Comparison of ENCODE assay signal across 1 cellular context in the genomic region with DNA sequence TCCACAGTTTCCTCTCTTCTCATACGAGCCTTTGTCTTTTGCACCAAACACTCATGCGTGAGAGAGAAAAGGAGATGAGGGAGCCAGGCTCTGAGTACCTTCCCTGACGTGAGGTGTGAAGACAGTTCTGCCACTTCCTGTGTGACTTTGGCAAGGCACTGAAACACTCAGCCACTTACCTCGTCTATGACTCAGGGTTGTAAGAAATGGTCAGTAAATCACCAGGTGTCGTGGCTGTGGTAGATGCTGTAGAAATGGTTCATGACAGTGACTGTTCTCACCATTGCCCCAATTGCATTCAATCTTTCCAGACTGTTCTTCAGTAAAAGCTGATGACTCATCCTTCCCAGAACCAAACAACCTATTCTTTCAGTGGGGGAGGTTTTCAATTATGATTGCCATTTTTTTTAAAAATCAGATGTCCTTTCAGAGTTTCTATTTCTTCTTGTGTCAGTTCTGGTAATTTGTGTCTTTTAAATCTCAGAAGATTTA.
A peak's percentile ranks its signal among the peaks of the same experiment; 100 is the strongest.
TF ChIP-seq lines count a peak whose summit lies in the region.

No MANE protein-coding gene starts in this region.

TF ChIP-seq in GM12878, 131 proteins besides CTCF, POLR2A, EP300 and RAD21 (continued from another document):
- TF ChIP-seq, protein P1, sequence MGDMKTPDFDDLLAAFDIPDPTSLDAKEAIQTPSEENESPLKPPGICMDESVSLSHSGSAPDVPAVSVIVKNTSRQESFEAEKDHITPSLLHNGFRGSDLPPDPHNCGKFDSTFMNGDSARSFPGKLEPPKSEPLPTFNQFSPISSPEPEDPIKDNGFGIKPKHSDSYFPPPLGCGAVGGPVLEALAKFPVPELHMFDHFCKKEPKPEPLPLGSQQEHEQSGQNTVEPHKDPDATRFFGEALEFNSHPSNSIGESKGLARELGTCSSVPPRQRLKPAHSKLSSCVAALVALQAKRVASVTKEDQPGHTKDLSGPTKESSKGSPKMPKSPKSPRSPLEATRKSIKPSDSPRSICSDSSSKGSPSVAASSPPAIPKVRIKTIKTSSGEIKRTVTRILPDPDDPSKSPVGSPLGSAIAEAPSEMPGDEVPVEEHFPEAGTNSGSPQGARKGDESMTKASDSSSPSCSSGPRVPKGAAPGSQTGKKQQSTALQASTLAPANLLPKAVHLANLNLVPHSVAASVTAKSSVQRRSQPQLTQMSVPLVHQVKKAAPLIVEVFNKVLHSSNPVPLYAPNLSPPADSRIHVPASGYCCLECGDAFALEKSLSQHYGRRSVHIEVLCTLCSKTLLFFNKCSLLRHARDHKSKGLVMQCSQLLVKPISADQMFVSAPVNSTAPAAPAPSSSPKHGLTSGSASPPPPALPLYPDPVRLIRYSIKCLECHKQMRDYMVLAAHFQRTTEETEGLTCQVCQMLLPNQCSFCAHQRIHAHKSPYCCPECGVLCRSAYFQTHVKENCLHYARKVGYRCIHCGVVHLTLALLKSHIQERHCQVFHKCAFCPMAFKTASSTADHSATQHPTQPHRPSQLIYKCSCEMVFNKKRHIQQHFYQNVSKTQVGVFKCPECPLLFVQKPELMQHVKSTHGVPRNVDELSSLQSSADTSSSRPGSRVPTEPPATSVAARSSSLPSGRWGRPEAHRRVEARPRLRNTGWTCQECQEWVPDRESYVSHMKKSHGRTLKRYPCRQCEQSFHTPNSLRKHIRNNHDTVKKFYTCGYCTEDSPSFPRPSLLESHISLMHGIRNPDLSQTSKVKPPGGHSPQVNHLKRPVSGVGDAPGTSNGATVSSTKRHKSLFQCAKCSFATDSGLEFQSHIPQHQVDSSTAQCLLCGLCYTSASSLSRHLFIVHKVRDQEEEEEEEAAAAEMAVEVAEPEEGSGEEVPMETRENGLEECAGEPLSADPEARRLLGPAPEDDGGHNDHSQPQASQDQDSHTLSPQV (IDR thresholded peaks at IDR 0.05): no peak
- TF ChIP-seq POLR2AphosphoS5 (IDR thresholded peaks at IDR 0.05; ENCODE audit: low read length) (no peak), TARDBP (IDR thresholded peaks at IDR 0.05; ENCODE audit: borderline replicate concordance) (no peak), JUNB (IDR thresholded peaks at IDR 0.05) (0 out of 2 replicates have a peak, but pooled peaks have one; percentile 27)
